In genomic region chr18:35087726-35088125, GRCh38 we compare ENCODE assay signal across 20 cellular contexts. TPM values are rescaled to one million over a fixed set of nuclear protein-coding genes. Genes with fewer than 3 reads are reported as not detected.
DNase-seq lines count a peak whose midpoint lies in the region; ATAC-seq and TF ChIP-seq lines count a peak whose summit lies in the region.
"Had no signal": no experiment of that assay in that cellular context is flagged by ENCODE, and none has a peak within 500 bp of the region (broad histone marks: within the 10 kb centered on the region; RNA-seq: fewer than 3 reads in every experiment).

No MANE protein-coding gene starts in this region.

- DNase-seq in right cardiac atrium: no peak
- DNase-seq in Right ventricle myocardium superior: no peak
- peak; percentile 66 for DNase-seq in G401 (ENCODE audit: low spot score)
- no peak for DNase-seq in dorsolateral prefrontal cortex
- DNase-seq in esophagus muscularis mucosa (ENCODE audit: extremely low spot score): no peak
- DNase-seq in stimulated activated CD4-positive, alpha-beta T cell treated with anti-CD3 and anti-CD28 coated beads, Interleukin-15, amount 100 ng/mL, for 24 hours: no peak
- no peak for DNase-seq in mesenteric fat pad (ENCODE audit: low spot score)
- DNase-seq: AML-193; CD4-positive, alpha-beta memory T cell; COR-L47; DND-41; KBM-7; NCI-H1105 treated with DMSO at 0.1 percent for 48 hours; NCI-H146; NCI-H1930; NCI-H2107; NCI-H524; NCI-H748 treated with DMSO at 0.1 percent for 48 hours had no signal

- whole genome bisulfite sequencing in right cardiac atrium: 67% methylated on average over 3 of the region's 3 CpGs
- WGBS in esophagus muscularis mucosa: 80% methylated on average over 3 of the region's 3 CpGs

- H3K4me1 ChIP-seq in right cardiac atrium (ENCODE audit: control insufficient read depth, insufficient read depth, low read length) (peaks cover 4% of the 10 kb centered on the region), esophagus muscularis mucosa (peaks cover 15 to 54% (median 26%) of the 10 kb centered on the region in 4 donors)
- H3K4me1 ChIP-seq: A549 had no signal

- in situ Hi-C loops in G401 (cut with HindIII; ENCODE audit: low sequenced_read_pairs): no loop called here

- no peaks in the 10 kb centered on the region for H3K36me3 ChIP-seq in esophagus muscularis mucosa
- H3K36me3 ChIP-seq: SJSA1 had no signal

- ATAC-seq in right cardiac atrium (no peak), Right ventricle myocardium superior (ENCODE audit: poor library complexity) (no peak)
- ATAC-seq: A549 had no signal

- no peaks in the 10 kb centered on the region for H3K9me3 ChIP-seq in right cardiac atrium (ENCODE audit: control insufficient read depth, low read length)
- H3K9me3 ChIP-seq in esophagus muscularis mucosa: no peaks in the 10 kb centered on the region
- H3K9me3 ChIP-seq: A549, SJSA1 had no signal

- no peak for TF ChIP-seq POLR2A in esophagus muscularis mucosa (IDR thresholded peaks at IDR 0.05; ENCODE audit: low read depth)

- no peak for TF ChIP-seq EP300 in esophagus muscularis mucosa (IDR thresholded peaks at IDR 0.05)

- TF ChIP-seq CTCF in dorsolateral prefrontal cortex (IDR thresholded peaks at IDR 0.05 in 54 of 56, conservative IDR thresholded peaks at IDR 0.05 in 2 of 56; ENCODE audit: low read depth in 1 of 56, partially characterized antibody in 56 of 56) (no peak), esophagus muscularis mucosa (IDR thresholded peaks at IDR 0.05) (no peak)

- H3K4me3 ChIP-seq in right cardiac atrium (ENCODE audit: low read length) (no peak overlapping the region), dorsolateral prefrontal cortex (no peak overlapping the region), esophagus muscularis mucosa (no peak overlapping the region)
- H3K4me3 ChIP-seq: A549, SJSA1 had no signal

- no peaks in the 10 kb centered on the region for H3K27me3 ChIP-seq in right cardiac atrium (ENCODE audit: control insufficient read depth, insufficient read depth)
- no peaks in the 10 kb centered on the region for H3K27me3 ChIP-seq in dorsolateral prefrontal cortex
- H3K27me3 ChIP-seq in esophagus muscularis mucosa: no peaks in the 10 kb centered on the region
- H3K27me3 ChIP-seq: SJSA1 had no signal

- intact Hi-C loops in right cardiac atrium (cut with DNase I): no loop called here
- intact Hi-C loops in Right ventricle myocardium superior (cut with DNase I): no loop called here
- intact Hi-C loops in dorsolateral prefrontal cortex (cut with DNase I): no loop called here
- intact Hi-C loops in esophagus muscularis mucosa (cut with DNase I): no loop called here

- H3K27ac ChIP-seq in right cardiac atrium (ENCODE audit: low read length) (peak overlapping the region; percentile 46), dorsolateral prefrontal cortex (peak overlapping the region in 43 of 59 donors; percentile 1 to 64 (median 38)), esophagus muscularis mucosa (replicated peaks in 1 of 4) (no peak overlapping the region)
- H3K27ac ChIP-seq: A549, SJSA1 had no signal

RNA-seq across cellular contexts. Expression of gene MAPRE2, which starts 46.5 kb away (rescaled TPM):
- total RNA-seq in right cardiac atrium (100 to 1,000 TPM in 1 of 4 donors, 10 to 100 TPM in 3; 86.2 to 108 (median 92.0) TPM), Right ventricle myocardium superior (101 TPM), dorsolateral prefrontal cortex (100 to 1,000 TPM; 105 to 278 (median 202) TPM), esophagus muscularis mucosa (10 to 100 TPM; 22.2 to 32.2 (median 24.5) TPM), mesenteric fat pad (23.6 TPM)
- 52.8 TPM for polyA plus RNA-seq in right cardiac atrium
- 17.2 and 30.3 TPM in 2 replicates for total RNA-seq in G401 (2014; rRNA removed; shearing (Covaris generic))

Comparison
In these comparisons a context has a peak if more than half of its experiments do, and no peak if none do; other contexts are left out.
1. H3K27ac ChIP-seq: peak in right cardiac atrium (single experiment) and dorsolateral prefrontal cortex (43 of 59); none in esophagus muscularis mucosa (0 of 4).